ENCODE assay signal across 2 cellular contexts in genomic region chr3:14130230-14130629, GRCh38.
TF ChIP-seq lines count a peak whose summit lies in the region.

No MANE protein-coding gene starts in this region.

TF ChIP-seq in HEK293, 187 proteins besides CTCF, POLR2A, EP300 and RAD21:
- TF ChIP-seq ZNF121 (tag by site-specific recombination; IDR thresholded peaks at IDR 0.05) (peak; percentile 85), ZNF138 (tag by site-specific recombination; IDR thresholded peaks at IDR 0.05; ENCODE audit: borderline replicate concordance) (no peak)

TF ChIP-seq in K562, 482 proteins besides CTCF, POLR2A, EP300 and RAD21:
- TF ChIP-seq CEBPG (CRISPR knock-in tag; IDR thresholded peaks at IDR 0.05) (no peak), CEBPG (tag; conservative IDR thresholded peaks at IDR 0.05 in 1 of 2, IDR thresholded peaks at IDR 0.05 in 1 of 2) (no peak), ZNF121 (CRISPR knock-in tag; conservative IDR thresholded peaks at IDR 0.05) (peak; percentile 69; the same call in 1 of the 2 replicates)
